17 cellular contexts compared by ENCODE assay signal in the genomic region with DNA sequence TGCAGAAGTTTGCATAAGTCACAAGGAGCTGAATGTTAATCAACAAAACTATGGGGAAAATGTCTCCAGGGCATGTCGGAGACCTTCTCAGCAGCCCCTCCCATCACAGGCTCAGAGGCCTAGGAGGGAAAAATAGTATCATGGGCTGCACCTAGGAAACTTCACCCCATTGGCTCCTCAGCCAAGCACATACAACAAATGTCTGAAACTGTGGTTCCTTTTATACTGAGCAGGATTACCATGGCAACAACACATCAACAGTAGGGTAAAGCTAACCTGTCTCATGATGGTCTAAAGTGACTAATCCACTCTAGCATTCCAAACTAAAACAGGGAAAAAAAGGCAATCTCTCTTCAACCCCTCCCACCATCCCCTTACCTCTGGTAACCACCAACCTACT. TPM values are rescaled to one million over a fixed set of nuclear protein-coding genes. Genes with fewer than 3 reads are reported as not detected.
DNase-seq lines count a peak whose midpoint lies in the region; ATAC-seq, FAIRE-seq and TF ChIP-seq lines count a peak whose summit lies in the region.
"Had no signal": no experiment of that assay in that cellular context is flagged by ENCODE, and none has a peak within 500 bp of the region (broad histone marks: within the 10 kb centered on the region; RNA-seq: fewer than 3 reads in every experiment).

No MANE protein-coding gene starts in this region.

- TF ChIP-seq POLR2A in HepG2 (IDR thresholded peaks at IDR 0.05; ENCODE audit: insufficient read depth in 1 of 2, low read depth in 2 of 2, low read length in 2 of 2) (no peak), right lobe of liver (IDR thresholded peaks at IDR 0.05) (no peak)

- TF ChIP-seq CTCF in HepG2 (CRISPR knock-in tag; IDR thresholded peaks at IDR 0.05): no peak
- no peak for TF ChIP-seq CTCF in right lobe of liver (IDR thresholded peaks at IDR 0.05)
- TF ChIP-seq CTCF in foreskin keratinocyte (conservative IDR thresholded peaks at IDR 0.05): no peak

- peaks cover 25% of the 10 kb centered on the region for H3K4me1 ChIP-seq in HepG2 (ENCODE audit: insufficient read depth, low read length)
- peaks cover 0 to 10% (median 4%) of the 10 kb centered on the region in 4 donors for H3K4me1 ChIP-seq in right lobe of liver
- peaks cover 13% of the 10 kb centered on the region for H3K4me1 ChIP-seq in foreskin keratinocyte
- H3K4me1 ChIP-seq: uterus had no signal

- 100% methylated on average over 1 of the region's 1 CpG for WGBS in HepG2 (ENCODE audit: low lambda C conversion rate)
- WGBS in right lobe of liver (ENCODE audit: insufficient coverage, low coverage, low lambda C conversion rate, missing lambda C conversion rate): no CpG with 5 or more reads among the region's 1 CpG

- FAIRE-seq in HepG2 (lab: Jason Lieb, UNC): no peak

- intact Hi-C loops in HepG2 (cut with micrococcal nuclease; ENCODE audit: unreplicated experiment) (loop anchor here (10.0 kb wide), 1 partner anchor 267 kb away; no protein-coding TSS in a partner anchor), right lobe of liver (cut with DNase I) (no loop called here)

- no peaks in the 10 kb centered on the region for H3K27me3 ChIP-seq in HepG2 (ENCODE audit: control insufficient read depth in 1 of 2, insufficient read depth in 2 of 2, low read length in 2 of 2)
- no peaks in the 10 kb centered on the region for H3K27me3 ChIP-seq in right lobe of liver
- no peaks in the 10 kb centered on the region for H3K27me3 ChIP-seq in foreskin keratinocyte
- H3K27me3 ChIP-seq: ascending aorta, SJCRH30, uterus had no signal

- no peak overlapping the region for H3K4me3 ChIP-seq in HepG2 (replicated peaks in 1 of 3; ENCODE audit: insufficient read depth in 1 of 3, low read depth in 2 of 3, low read length in 3 of 3)
- no peak overlapping the region for H3K4me3 ChIP-seq in right lobe of liver
- H3K4me3 ChIP-seq: ascending aorta, SJCRH30, skin epidermis, uterus had no signal

- no peak for ATAC-seq in HepG2
- no peak for ATAC-seq in right lobe of liver
- ATAC-seq in T-helper 17 cell: peak; percentile 10
- ATAC-seq in foreskin keratinocyte: peak; percentile 69
- no peak for ATAC-seq in HG03442 (IDR thresholded peaks at IDR 0.05; ENCODE audit: unreplicated experiment)
- no peak for ATAC-seq in HG03521 (IDR thresholded peaks at IDR 0.05; ENCODE audit: unreplicated experiment)
- ATAC-seq in HG02885 (IDR thresholded peaks at IDR 0.05; ENCODE audit: poor library complexity, unreplicated experiment): no peak
- ATAC-seq: activated CD8-positive, alpha-beta T cell treated with anti-CD3 and anti-CD28 coated beads for 36 hours; stimulated activated naive CD8-positive, alpha-beta T cell treated with anti-CD3 and anti-CD28 coated beads, Interleukin-15, Interleukin-2, amounts not matched to agents 100 U/mL and 50 U/mL, for 24 hours had no signal

- H3K27ac ChIP-seq in HepG2 (ENCODE audit: extremely low read length, insufficient read depth, low read length) (no peak overlapping the region), right lobe of liver (no peak overlapping the region), foreskin keratinocyte (no peak overlapping the region)
- H3K27ac ChIP-seq: ascending aorta, SJCRH30, skin epidermis, uterus had no signal

- CTCF ChIA-PET in HepG2 (lab: Yijun Ruan, JAX; ENCODE audit: low intra/inter-chr PET ratio, low total read pairs): no interaction called here

- H3K36me3 ChIP-seq in HepG2 (replicated peaks in 1 of 2; ENCODE audit: control insufficient read depth in 1 of 2, insufficient read depth in 2 of 2, low read length in 2 of 2): no peaks in the 10 kb centered on the region
- no peaks in the 10 kb centered on the region for H3K36me3 ChIP-seq in right lobe of liver
- H3K36me3 ChIP-seq: ascending aorta, SJCRH30, uterus had no signal

- in situ Hi-C loops in HepG2 (cut with HindIII; ENCODE audit: extremely low pct_ligation_motif_present, low pct_unique_long_range_greater_than_20kb): no loop called here

- no peak for TF ChIP-seq RAD21 in HepG2 (CRISPR knock-in tag; IDR thresholded peaks at IDR 0.05)

- H3K36me3 Mint-ChIP-seq in T-helper 17 cell (ENCODE audit: low read depth): peaks cover 4% of the 10 kb centered on the region

- no peak overlapping the region for H3K4me3 Mint-ChIP-seq in T-helper 17 cell
- H3K4me3 Mint-ChIP-seq: activated CD8-positive, alpha-beta T cell treated with anti-CD3 and anti-CD28 coated beads for 36 hours had no signal

- peaks cover 6% of the 10 kb centered on the region for H3K79me2 ChIP-seq in HepG2 (ENCODE audit: insufficient read depth, low read length)

- no TSS peak for BruUV-seq in HepG2 (replicated peaks; lab: Mats Ljungman, UMichigan)

- no peaks in the 10 kb centered on the region for H3K27me3 Mint-ChIP-seq in T-helper 17 cell
- H3K27me3 Mint-ChIP-seq: activated CD8-positive, alpha-beta T cell treated with anti-CD3 and anti-CD28 coated beads for 36 hours had no signal

- H3K9me3 ChIP-seq in HepG2 (ENCODE audit: low read length) (peaks cover 43% of the 10 kb centered on the region), right lobe of liver (peaks cover 0 to 12% (median 6%) of the 10 kb centered on the region in 4 donors), T-helper 17 cell (ENCODE audit: control insufficient read depth, low read length, poor library complexity, severe bottlenecking) (peaks cover 5% of the 10 kb centered on the region)

- H3K27ac Mint-ChIP-seq in T-helper 17 cell: peak overlapping the region; percentile 3
- H3K27ac Mint-ChIP-seq: activated CD8-positive, alpha-beta T cell treated with anti-CD3 and anti-CD28 coated beads for 36 hours had no signal

- TF ChIP-seq EP300 in HepG2 (IDR thresholded peaks at IDR 0.05; ENCODE audit: low read depth in 2 of 2, low read length in 2 of 2): no peak
- no peak for TF ChIP-seq EP300 in HepG2 (CRISPR knock-in tag; IDR thresholded peaks at IDR 0.05; ENCODE audit: borderline replicate concordance)

- no peak overlapping the region for H3K9ac ChIP-seq in HepG2 (ENCODE audit: insufficient read depth, low read depth, low read length)

- H2AFZ ChIP-seq in HepG2 (ENCODE audit: low read length): no peak overlapping the region

- DNase-seq in HepG2 (ENCODE audit: low spot score) (peak; percentile 46), right lobe of liver (no peak), T-helper 17 cell (no peak), foreskin keratinocyte (peak in 1 of 2 donors; percentile 55), DMS79 treated with DMSO at 0.1 percent for 48 hours (lab: John Stamatoyannopoulos, UW) (no peak)
- DNase-seq: ACHN; activated CD8-positive, alpha-beta T cell treated with anti-CD3 and anti-CD28 coated beads for 36 hours; NCI-H2081; NK-92 treated with Interleukin-12 subunit alpha and Interleukin-12 subunit beta, amount 100 ng/mL, for 24 hours; SJCRH30; stimulated activated naive CD8-positive, alpha-beta T cell treated with anti-CD3 and anti-CD28 coated beads, Interleukin-15, Interleukin-2, amounts not matched to agents 100 U/mL and 50 U/mL, for 24 hours; uterus had no signal

- H4K20me1 ChIP-seq in HepG2 (ENCODE audit: insufficient read depth, low read length): no peaks in the 10 kb centered on the region

- no peak overlapping the region for H3K4me2 ChIP-seq in HepG2 (ENCODE audit: low read depth, low read length)

- POLR2A ChIA-PET in HepG2 (lab: Yijun Ruan, JAX): no interaction called here

- H3K4me1 Mint-ChIP-seq in T-helper 17 cell: peaks cover 13% of the 10 kb centered on the region

TF ChIP-seq in HepG2, 621 proteins besides CTCF, POLR2A, EP300 and RAD21:
- TF ChIP-seq RFX1 (IDR thresholded peaks at IDR 0.05) (peak; percentile 55; the same call in 1 of the 2 replicates), JDP2 (CRISPR knock-in tag; IDR thresholded peaks at IDR 0.05; ENCODE audit: borderline replicate concordance) (no peak), MATR3 (CRISPR knock-in tag; IDR thresholded peaks at IDR 0.05) (no peak), DNMT1 (CRISPR knock-in tag; IDR thresholded peaks at IDR 0.05) (no peak)

RNA-seq across cellular contexts. Expression of a gene that starts 3.2 kb away (rescaled TPM):
- 7.8 and 9.8 TPM in 2 replicates for total RNA-seq in HepG2 (2016; rRNA removed; fragmentation: Illumina TruSeq; extraction: Trizol)
- total RNA-seq in HepG2 (2016; cell fraction: cytosol; rRNA removed; fragmentation: Illumina TruSeq; extraction: Trizol; ENCODE audit: low read depth): 3.3 and 4.6 TPM in 2 replicates
- 8.3 and 9.0 TPM in 2 replicates for total RNA-seq in HepG2 (2016; cell fraction: insoluble cytoplasmic fraction; rRNA removed; fragmentation: Illumina TruSeq; extraction: Trizol)
- 6.5 and 7.6 TPM in 2 replicates for total RNA-seq in HepG2 (2016; cell fraction: membrane; rRNA removed; fragmentation: Illumina TruSeq; extraction: Trizol)
- 9.1 and 11.4 TPM in 2 replicates for total RNA-seq in HepG2 (2016; cell fraction: nucleus; rRNA removed; fragmentation: Illumina TruSeq; extraction: Trizol)
- polyA plus RNA-seq in HepG2 (2011; rRNA removed): 2.4 and 3.3 TPM in 2 replicates
- polyA plus RNA-seq in HepG2 (2011; cell fraction: cytosol; rRNA removed): 1.9 and 4.3 TPM in 2 replicates
- 1.3 and 2.1 TPM in 2 replicates for polyA plus RNA-seq in HepG2 (2011; cell fraction: nucleus; rRNA removed)
- polyA plus RNA-seq in HepG2 (2012): 4.0 and 10.3 TPM in 2 replicates
- 1.8 and 2.3 TPM in 2 replicates for polyA plus RNA-seq in HepG2 (2016; cell fraction: cytosol; fragmentation: Illumina TruSeq; extraction: Trizol; ENCODE audit: low read depth)
- polyA plus RNA-seq in HepG2 (2016; cell fraction: insoluble cytoplasmic fraction; fragmentation: Illumina TruSeq; extraction: Trizol; ENCODE audit: low read depth): 5.0 and 6.7 TPM in 2 replicates
- 3.9 and 4.2 TPM in 2 replicates for polyA plus RNA-seq in HepG2 (2016; cell fraction: membrane; fragmentation: Illumina TruSeq; extraction: Trizol; ENCODE audit: low read depth)
- 5.9 and 7.7 TPM in 2 replicates for polyA plus RNA-seq in HepG2 (2016; cell fraction: nucleus; fragmentation: Illumina TruSeq; extraction: Trizol; ENCODE audit: insufficient read depth, low read depth)
- polyA minus RNA-seq in HepG2 (2011; rRNA and poly(A)+ RNA removed; ENCODE audit: low replicate concordance): 11.9 and 13.0 TPM in 2 replicates
- polyA minus RNA-seq in HepG2 (2011; cell fraction: cytosol; rRNA and poly(A)+ RNA removed): 4.2 and 8.0 TPM in 2 replicates
- polyA minus RNA-seq in HepG2 (2011; cell fraction: nucleus; rRNA and poly(A)+ RNA removed): 16.9 and 24.9 TPM in 2 replicates
- total RNA-seq in right lobe of liver: 1 to 10 TPM; 2.0 to 4.1 (median 2.7) TPM
- total RNA-seq in T-helper 17 cell: 10 to 100 TPM; 12.7 to 15.1 TPM
- total RNA-seq in foreskin keratinocyte: 4.4 and 5.6 TPM in 2 replicates
- 2.1 and 2.2 TPM in 2 replicates for polyA plus RNA-seq in foreskin keratinocyte

Comparison
In these comparisons a context has a peak if more than half of its experiments do, and no peak if none do; other contexts are left out.
1. ATAC-seq: peak in T-helper 17 cell (single experiment) and foreskin keratinocyte (single experiment); none in HepG2 (single experiment), right lobe of liver (0 of 4), HG03442 (single experiment), HG03521 (single experiment) and HG02885 (single experiment).